Comparison of ENCODE assay signal across 9 cellular contexts in genomic region chr6:85126448-85127178, GRCh38.
DNase-seq lines count a peak whose midpoint lies in the region; ATAC-seq and TF ChIP-seq lines count a peak whose summit lies in the region.
"Had no signal": no experiment of that assay in that cellular context is flagged by ENCODE, and none has a peak within 500 bp of the region (broad histone marks: within the 10 kb centered on the region; RNA-seq: fewer than 3 reads in every experiment).

No MANE protein-coding gene starts in this region.

- peaks cover 0 to under 1% of the 10 kb centered on the region in 2 donors for H3K9me3 Mint-ChIP-seq in stimulated activated naive B cell treated with anti-CD40 and anti-IgM and Interleukin-4, amounts not matched to agents 10 μg/mL and 1 μg/mL and 100 μg/mL, for 72 hours

- no peaks in the 10 kb centered on the region for H3K4me1 ChIP-seq in right cardiac atrium (ENCODE audit: control insufficient read depth, insufficient read depth, low read length)

- in situ Hi-C loops in Caki2 (cut with HindIII; ENCODE audit: low pct_unique_long_range_greater_than_20kb, low sequenced_read_pairs), result no loop called here

- no peaks in the 10 kb centered on the region for H3K9me3 ChIP-seq in right cardiac atrium (ENCODE audit: control insufficient read depth, low read length)

- no peak overlapping the region for H3K27ac Mint-ChIP-seq in stimulated activated naive B cell treated with anti-CD40 and anti-IgM and Interleukin-4, amounts not matched to agents 10 μg/mL and 1 μg/mL and 100 μg/mL, for 72 hours
- H3K27ac Mint-ChIP-seq: naive B cell had no signal

- H3K27me3 ChIP-seq in right cardiac atrium (ENCODE audit: control insufficient read depth, insufficient read depth), result no peaks in the 10 kb centered on the region

- H3K27ac ChIP-seq in VCaP (no peak overlapping the region), right cardiac atrium (ENCODE audit: low read length) (no peak overlapping the region)

- intact Hi-C loops in right cardiac atrium (cut with DNase I), result no loop called here

- no peaks in the 10 kb centered on the region for H3K4me1 Mint-ChIP-seq in stimulated activated naive B cell treated with anti-CD40 and anti-IgM and Interleukin-4, amounts not matched to agents 10 μg/mL and 1 μg/mL and 100 μg/mL, for 72 hours
- H3K4me1 Mint-ChIP-seq: naive B cell had no signal

- H3K36me3 Mint-ChIP-seq in stimulated activated naive B cell treated with anti-CD40 and anti-IgM and Interleukin-4, amounts not matched to agents 10 μg/mL and 1 μg/mL and 100 μg/mL, for 72 hours, result no peaks in the 10 kb centered on the region
- H3K36me3 Mint-ChIP-seq: naive B cell had no signal

- H3K4me3 Mint-ChIP-seq in stimulated activated naive B cell treated with anti-CD40 and anti-IgM and Interleukin-4, amounts not matched to agents 10 μg/mL and 1 μg/mL and 100 μg/mL, for 72 hours, result no peak overlapping the region

- H3K27me3 Mint-ChIP-seq in stimulated activated naive B cell treated with anti-CD40 and anti-IgM and Interleukin-4, amounts not matched to agents 10 μg/mL and 1 μg/mL and 100 μg/mL, for 72 hours, result peaks cover 0 to 15% of the 10 kb centered on the region in 2 donors

- WGBS in right cardiac atrium, result 29% methylated on average over 12 of the region's 12 CpGs

- peak; percentile 17 for DNase-seq in Caki2 (ENCODE audit: low read depth)
- DNase-seq in HT1080 (ENCODE audit: low read depth), result peak; percentile 59
- peak; percentile 46 to 80 (median 76) for DNase-seq in right cardiac atrium
- peak; percentile 5 for DNase-seq in stimulated activated naive B cell treated with anti-CD40 and anti-IgM and Interleukin-4, amounts not matched to agents 10 μg/mL and 1 μg/mL and 100 μg/mL, for 72 hours
- no peak for DNase-seq in stimulated activated CD4-positive, alpha-beta T cell treated with anti-CD3 and anti-CD28 coated beads, Interleukin-12 subunit alpha, Interleukin-12 subunit beta, amount 100 ng/mL, for 4 hours
- DNase-seq: naive B cell had no signal

- TF ChIP-seq CTCF in VCaP (conservative IDR thresholded peaks at IDR 0.05), result peak; percentile 86

- ATAC-seq in GM18909 (IDR thresholded peaks at IDR 0.05; ENCODE audit: poor library complexity, unreplicated experiment) (peak; percentile 82), right cardiac atrium (peak; percentile 65 to 86), HG02852 (IDR thresholded peaks at IDR 0.05; ENCODE audit: unreplicated experiment) (no peak)
- ATAC-seq in stimulated activated naive B cell treated with anti-CD40 and anti-IgM and Interleukin-4, amounts not matched to agents 10 μg/mL and 1 μg/mL and 100 μg/mL, for 72 hours (replicated peaks), result peak; percentile 48 to 54

- no peak overlapping the region for H3K4me3 ChIP-seq in right cardiac atrium (ENCODE audit: low read length)
